1 cellular context compared by ENCODE assay signal in the genomic region with DNA sequence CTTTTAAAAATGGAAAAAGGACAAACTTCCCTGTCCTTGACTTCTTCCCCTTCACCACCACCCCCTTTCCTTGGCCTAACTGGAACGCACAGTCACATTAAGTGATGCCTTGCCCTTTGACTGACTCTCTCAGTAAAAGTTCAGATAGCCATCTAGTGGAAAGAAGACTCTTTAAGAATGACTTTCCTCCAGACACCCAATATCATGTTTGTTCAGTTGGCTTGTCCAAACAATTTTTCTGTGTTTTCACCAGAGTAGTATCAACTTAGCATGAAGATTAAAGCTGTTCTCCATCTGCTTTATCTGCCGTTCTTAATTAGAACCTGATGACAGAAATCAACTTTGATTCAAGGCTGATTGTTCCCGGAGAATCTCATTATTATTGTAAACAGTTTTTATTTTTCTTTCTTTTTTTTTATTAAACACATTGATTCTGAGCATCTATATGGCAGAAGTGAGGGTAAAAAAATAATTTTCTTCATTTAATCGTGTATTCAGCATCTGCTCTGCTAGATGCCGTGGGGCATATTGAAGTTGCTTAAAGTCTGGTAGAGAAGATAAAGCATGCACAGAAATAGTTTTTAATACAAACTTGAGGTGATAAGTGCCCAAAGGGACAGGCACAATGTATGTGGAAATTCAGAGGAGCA.
TF ChIP-seq lines count a peak whose summit lies in the region.

No MANE protein-coding gene starts in this region.

TF ChIP-seq in K562, 482 proteins besides CTCF, POLR2A, EP300 and RAD21 (continued from another document and continues in another):
- TF ChIP-seq DMBX1 (CRISPR knock-in tag; IDR thresholded peaks at IDR 0.05; ENCODE audit: borderline replicate concordance), result no peak
- TF ChIP-seq GATAD2A (IDR thresholded peaks at IDR 0.05), result no peak
- TF ChIP-seq, protein P1, sequence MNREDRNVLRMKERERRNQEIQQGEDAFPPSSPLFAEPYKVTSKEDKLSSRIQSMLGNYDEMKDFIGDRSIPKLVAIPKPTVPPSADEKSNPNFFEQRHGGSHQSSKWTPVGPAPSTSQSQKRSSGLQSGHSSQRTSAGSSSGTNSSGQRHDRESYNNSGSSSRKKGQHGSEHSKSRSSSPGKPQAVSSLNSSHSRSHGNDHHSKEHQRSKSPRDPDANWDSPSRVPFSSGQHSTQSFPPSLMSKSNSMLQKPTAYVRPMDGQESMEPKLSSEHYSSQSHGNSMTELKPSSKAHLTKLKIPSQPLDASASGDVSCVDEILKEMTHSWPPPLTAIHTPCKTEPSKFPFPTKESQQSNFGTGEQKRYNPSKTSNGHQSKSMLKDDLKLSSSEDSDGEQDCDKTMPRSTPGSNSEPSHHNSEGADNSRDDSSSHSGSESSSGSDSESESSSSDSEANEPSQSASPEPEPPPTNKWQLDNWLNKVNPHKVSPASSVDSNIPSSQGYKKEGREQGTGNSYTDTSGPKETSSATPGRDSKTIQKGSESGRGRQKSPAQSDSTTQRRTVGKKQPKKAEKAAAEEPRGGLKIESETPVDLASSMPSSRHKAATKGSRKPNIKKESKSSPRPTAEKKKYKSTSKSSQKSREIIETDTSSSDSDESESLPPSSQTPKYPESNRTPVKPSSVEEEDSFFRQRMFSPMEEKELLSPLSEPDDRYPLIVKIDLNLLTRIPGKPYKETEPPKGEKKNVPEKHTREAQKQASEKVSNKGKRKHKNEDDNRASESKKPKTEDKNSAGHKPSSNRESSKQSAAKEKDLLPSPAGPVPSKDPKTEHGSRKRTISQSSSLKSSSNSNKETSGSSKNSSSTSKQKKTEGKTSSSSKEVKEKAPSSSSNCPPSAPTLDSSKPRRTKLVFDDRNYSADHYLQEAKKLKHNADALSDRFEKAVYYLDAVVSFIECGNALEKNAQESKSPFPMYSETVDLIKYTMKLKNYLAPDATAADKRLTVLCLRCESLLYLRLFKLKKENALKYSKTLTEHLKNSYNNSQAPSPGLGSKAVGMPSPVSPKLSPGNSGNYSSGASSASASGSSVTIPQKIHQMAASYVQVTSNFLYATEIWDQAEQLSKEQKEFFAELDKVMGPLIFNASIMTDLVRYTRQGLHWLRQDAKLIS (CRISPR knock-in tag; IDR thresholded peaks at IDR 0.05), result no peak
- TF ChIP-seq EZH2 (IDR thresholded peaks at IDR 0.05; ENCODE audit: borderline replicate concordance, low read depth, low read length), result no peak
- no peak for TF ChIP-seq PURB (CRISPR knock-in tag; IDR thresholded peaks at IDR 0.05; ENCODE audit: low read depth)
- no peak for TF ChIP-seq FOXO4 (CRISPR knock-in tag; IDR thresholded peaks at IDR 0.05)
- TF ChIP-seq KAT8 (IDR thresholded peaks at IDR 0.05; ENCODE audit: low read depth), result no peak
- TF ChIP-seq PPARD (CRISPR knock-in tag; IDR thresholded peaks at IDR 0.05), result no peak
- TF ChIP-seq TAF15 (IDR thresholded peaks at IDR 0.05; ENCODE audit: low read depth, low read length), result no peak
- TF ChIP-seq SP2 (IDR thresholded peaks at IDR 0.05; ENCODE audit: extremely low read depth, low read depth, low read length, poor library complexity, severe bottlenecking), result no peak
- no peak for TF ChIP-seq HIVEP1 (CRISPR knock-in tag; IDR thresholded peaks at IDR 0.05)
- TF ChIP-seq PHF20 (IDR thresholded peaks at IDR 0.05; ENCODE audit: partially characterized antibody), result no peak
- no peak for TF ChIP-seq TCF7 (IDR thresholded peaks at IDR 0.05; ENCODE audit: borderline replicate concordance)
- TF ChIP-seq CHD1 (IDR thresholded peaks at IDR 0.05; ENCODE audit: low read length), result no peak
- no peak for TF ChIP-seq TSC22D4 (tag; IDR thresholded peaks at IDR 0.05)
- no peak for TF ChIP-seq ZNF511 (CRISPR knock-in tag; IDR thresholded peaks at IDR 0.05)
- no peak for TF ChIP-seq NFIX (CRISPR knock-in tag; IDR thresholded peaks at IDR 0.05; ENCODE audit: low read depth)
- no peak for TF ChIP-seq PHB2 (IDR thresholded peaks at IDR 0.05; ENCODE audit: low read depth)
- no peak for TF ChIP-seq RUNX1 (IDR thresholded peaks at IDR 0.05; ENCODE audit: low read depth)
- TF ChIP-seq SMAD3 (CRISPR knock-in tag; conservative IDR thresholded peaks at IDR 0.05), result no peak
- no peak; a peak in 1 of 4 replicates for TF ChIP-seq FOXK2 (conservative IDR thresholded peaks at IDR 0.05 in 1 of 2, IDR thresholded peaks at IDR 0.05 in 1 of 2; ENCODE audit: low read depth in 2 of 2)
- TF ChIP-seq ESRRA (IDR thresholded peaks at IDR 0.05; ENCODE audit: borderline replicate concordance, low read depth), result peak; percentile 86
- TF ChIP-seq ZNF146 (CRISPR knock-in tag; IDR thresholded peaks at IDR 0.05; ENCODE audit: unreplicated experiment), result no peak
- peak; percentile 82 for TF ChIP-seq NCOR1 (IDR thresholded peaks at IDR 0.05)
- no peak for TF ChIP-seq ZNF134 (CRISPR knock-in tag; conservative IDR thresholded peaks at IDR 0.05)
- TF ChIP-seq PHF21A (IDR thresholded peaks at IDR 0.05; ENCODE audit: borderline replicate concordance, low read depth), result no peak
- TF ChIP-seq, protein P2, sequence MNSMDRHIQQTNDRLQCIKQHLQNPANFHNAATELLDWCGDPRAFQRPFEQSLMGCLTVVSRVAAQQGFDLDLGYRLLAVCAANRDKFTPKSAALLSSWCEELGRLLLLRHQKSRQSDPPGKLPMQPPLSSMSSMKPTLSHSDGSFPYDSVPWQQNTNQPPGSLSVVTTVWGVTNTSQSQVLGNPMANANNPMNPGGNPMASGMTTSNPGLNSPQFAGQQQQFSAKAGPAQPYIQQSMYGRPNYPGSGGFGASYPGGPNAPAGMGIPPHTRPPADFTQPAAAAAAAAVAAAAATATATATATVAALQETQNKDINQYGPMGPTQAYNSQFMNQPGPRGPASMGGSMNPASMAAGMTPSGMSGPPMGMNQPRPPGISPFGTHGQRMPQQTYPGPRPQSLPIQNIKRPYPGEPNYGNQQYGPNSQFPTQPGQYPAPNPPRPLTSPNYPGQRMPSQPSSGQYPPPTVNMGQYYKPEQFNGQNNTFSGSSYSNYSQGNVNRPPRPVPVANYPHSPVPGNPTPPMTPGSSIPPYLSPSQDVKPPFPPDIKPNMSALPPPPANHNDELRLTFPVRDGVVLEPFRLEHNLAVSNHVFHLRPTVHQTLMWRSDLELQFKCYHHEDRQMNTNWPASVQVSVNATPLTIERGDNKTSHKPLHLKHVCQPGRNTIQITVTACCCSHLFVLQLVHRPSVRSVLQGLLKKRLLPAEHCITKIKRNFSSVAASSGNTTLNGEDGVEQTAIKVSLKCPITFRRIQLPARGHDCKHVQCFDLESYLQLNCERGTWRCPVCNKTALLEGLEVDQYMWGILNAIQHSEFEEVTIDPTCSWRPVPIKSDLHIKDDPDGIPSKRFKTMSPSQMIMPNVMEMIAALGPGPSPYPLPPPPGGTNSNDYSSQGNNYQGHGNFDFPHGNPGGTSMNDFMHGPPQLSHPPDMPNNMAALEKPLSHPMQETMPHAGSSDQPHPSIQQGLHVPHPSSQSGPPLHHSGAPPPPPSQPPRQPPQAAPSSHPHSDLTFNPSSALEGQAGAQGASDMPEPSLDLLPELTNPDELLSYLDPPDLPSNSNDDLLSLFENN (IDR thresholded peaks at IDR 0.05; ENCODE audit: low read depth in 2 of 2, low read length in 2 of 2), result peak in 1 of 2 experiments; percentile 62; a peak in 1 of 4 replicates
- TF ChIP-seq ZNF133 (CRISPR knock-in tag; IDR thresholded peaks at IDR 0.05), result no peak
- TF ChIP-seq, protein P3, sequence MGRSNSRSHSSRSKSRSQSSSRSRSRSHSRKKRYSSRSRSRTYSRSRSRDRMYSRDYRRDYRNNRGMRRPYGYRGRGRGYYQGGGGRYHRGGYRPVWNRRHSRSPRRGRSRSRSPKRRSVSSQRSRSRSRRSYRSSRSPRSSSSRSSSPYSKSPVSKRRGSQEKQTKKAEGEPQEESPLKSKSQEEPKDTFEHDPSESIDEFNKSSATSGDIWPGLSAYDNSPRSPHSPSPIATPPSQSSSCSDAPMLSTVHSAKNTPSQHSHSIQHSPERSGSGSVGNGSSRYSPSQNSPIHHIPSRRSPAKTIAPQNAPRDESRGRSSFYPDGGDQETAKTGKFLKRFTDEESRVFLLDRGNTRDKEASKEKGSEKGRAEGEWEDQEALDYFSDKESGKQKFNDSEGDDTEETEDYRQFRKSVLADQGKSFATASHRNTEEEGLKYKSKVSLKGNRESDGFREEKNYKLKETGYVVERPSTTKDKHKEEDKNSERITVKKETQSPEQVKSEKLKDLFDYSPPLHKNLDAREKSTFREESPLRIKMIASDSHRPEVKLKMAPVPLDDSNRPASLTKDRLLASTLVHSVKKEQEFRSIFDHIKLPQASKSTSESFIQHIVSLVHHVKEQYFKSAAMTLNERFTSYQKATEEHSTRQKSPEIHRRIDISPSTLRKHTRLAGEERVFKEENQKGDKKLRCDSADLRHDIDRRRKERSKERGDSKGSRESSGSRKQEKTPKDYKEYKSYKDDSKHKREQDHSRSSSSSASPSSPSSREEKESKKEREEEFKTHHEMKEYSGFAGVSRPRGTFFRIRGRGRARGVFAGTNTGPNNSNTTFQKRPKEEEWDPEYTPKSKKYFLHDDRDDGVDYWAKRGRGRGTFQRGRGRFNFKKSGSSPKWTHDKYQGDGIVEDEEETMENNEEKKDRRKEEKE (IDR thresholded peaks at IDR 0.05; ENCODE audit: borderline replicate concordance in 1 of 2, control insufficient read depth in 1 of 2, low read depth in 2 of 2, low read length in 1 of 2), result no peak
- TF ChIP-seq RBM39 (optimal IDR thresholded peaks at IDR 0.05; ENCODE audit: low read depth, low read length), result no peak
- TF ChIP-seq, protein P4, sequence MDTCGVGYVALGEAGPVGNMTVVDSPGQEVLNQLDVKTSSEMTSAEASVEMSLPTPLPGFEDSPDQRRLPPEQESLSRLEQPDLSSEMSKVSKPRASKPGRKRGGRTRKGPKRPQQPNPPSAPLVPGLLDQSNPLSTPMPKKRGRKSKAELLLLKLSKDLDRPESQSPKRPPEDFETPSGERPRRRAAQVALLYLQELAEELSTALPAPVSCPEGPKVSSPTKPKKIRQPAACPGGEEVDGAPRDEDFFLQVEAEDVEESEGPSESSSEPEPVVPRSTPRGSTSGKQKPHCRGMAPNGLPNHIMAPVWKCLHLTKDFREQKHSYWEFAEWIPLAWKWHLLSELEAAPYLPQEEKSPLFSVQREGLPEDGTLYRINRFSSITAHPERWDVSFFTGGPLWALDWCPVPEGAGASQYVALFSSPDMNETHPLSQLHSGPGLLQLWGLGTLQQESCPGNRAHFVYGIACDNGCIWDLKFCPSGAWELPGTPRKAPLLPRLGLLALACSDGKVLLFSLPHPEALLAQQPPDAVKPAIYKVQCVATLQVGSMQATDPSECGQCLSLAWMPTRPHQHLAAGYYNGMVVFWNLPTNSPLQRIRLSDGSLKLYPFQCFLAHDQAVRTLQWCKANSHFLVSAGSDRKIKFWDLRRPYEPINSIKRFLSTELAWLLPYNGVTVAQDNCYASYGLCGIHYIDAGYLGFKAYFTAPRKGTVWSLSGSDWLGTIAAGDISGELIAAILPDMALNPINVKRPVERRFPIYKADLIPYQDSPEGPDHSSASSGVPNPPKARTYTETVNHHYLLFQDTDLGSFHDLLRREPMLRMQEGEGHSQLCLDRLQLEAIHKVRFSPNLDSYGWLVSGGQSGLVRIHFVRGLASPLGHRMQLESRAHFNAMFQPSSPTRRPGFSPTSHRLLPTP (IDR thresholded peaks at IDR 0.05; ENCODE audit: borderline replicate concordance, extremely low read depth, insufficient read length), result no peak
- TF ChIP-seq ARID1B (IDR thresholded peaks at IDR 0.05), result peak; percentile 92
- no peak for TF ChIP-seq SNAPC5 (CRISPR knock-in tag; IDR thresholded peaks at IDR 0.05)
- no peak for TF ChIP-seq ZNF507 (tag; conservative IDR thresholded peaks at IDR 0.05)
- peak; percentile 64; the same call in 1 of the 2 replicates for TF ChIP-seq TARDBP (IDR thresholded peaks at IDR 0.05)
- no peak for TF ChIP-seq ZNF780A (CRISPR knock-in tag; IDR thresholded peaks at IDR 0.05)
- TF ChIP-seq RBFOX2 (IDR thresholded peaks at IDR 0.05; ENCODE audit: low read depth, low read length), result no peak
- no peak for TF ChIP-seq KLF1 (tag; IDR thresholded peaks at IDR 0.05)
- TF ChIP-seq ZBTB2 (IDR thresholded peaks at IDR 0.05), result no peak
- TF ChIP-seq RBM17 (IDR thresholded peaks at IDR 0.05; ENCODE audit: borderline replicate concordance, low read depth, low read length), result no peak
- no peak for TF ChIP-seq ZNF75A (CRISPR knock-in tag; IDR thresholded peaks at IDR 0.05)
- TF ChIP-seq ZNF707 (CRISPR knock-in tag; conservative IDR thresholded peaks at IDR 0.05), result no peak
- no peak for TF ChIP-seq FOXJ2 (tag; IDR thresholded peaks at IDR 0.05)
- TF ChIP-seq ELK1 (CRISPR knock-in tag; IDR thresholded peaks at IDR 0.05), result no peak
- TF ChIP-seq ARHGAP35 (IDR thresholded peaks at IDR 0.05; ENCODE audit: partially characterized antibody), result no peak
- 0 out of 2 replicates have a peak, but pooled peaks have one; percentile 40 for TF ChIP-seq MTA1 (IDR thresholded peaks at IDR 0.05; ENCODE audit: borderline replicate concordance)
